1 cellular context compared by ENCODE assay signal in the genomic region with DNA sequence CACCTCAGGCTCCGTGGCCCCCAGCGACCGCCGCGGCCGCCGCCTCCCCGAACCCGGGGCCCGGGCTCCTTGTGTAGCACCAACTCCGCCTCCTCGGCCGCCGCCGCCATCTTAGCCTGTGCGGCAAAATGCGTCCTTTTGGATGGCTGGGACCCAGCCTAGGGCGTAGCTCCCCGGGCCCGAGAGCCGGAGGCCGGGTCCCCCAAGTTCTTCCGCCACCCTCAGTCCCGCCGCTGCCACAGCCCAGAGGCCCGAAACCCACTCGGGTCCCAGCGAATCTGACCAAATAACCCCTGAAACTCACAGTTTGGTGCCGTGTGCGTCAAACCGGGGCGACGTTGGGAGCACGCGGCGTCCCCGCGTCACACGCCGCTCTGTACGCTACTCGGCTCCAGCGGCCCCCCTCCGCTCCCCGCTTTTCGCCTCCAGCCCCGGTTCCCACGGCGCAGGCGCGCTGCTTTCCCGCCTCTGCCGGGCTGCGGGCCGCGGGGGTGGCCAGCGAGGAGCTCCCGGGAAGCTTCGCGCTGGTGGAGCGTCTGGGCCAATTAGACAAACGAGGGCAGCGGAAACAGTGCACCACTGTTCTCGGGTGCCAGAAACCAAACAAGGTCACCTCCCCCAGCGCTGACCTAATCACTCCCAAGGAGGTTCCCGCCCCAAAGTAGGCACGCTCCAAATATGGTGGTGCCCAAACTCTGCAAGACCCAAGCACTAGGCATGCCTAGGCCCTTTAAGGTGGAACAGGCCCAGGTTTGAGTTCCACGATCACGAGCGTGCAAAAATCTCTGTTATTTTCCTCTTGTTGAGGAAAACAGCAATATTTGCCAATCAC.
TF ChIP-seq lines count a peak whose summit lies in the region.

A gene (minus strand): TSS at position 350 of the 832 bp plus-strand sequence. CDS start 39,682 bp downstream, outside the sequence.

TF ChIP-seq in HepG2, 621 proteins besides CTCF, POLR2A, EP300 and RAD21 (continued from another document and continues in another):
- TF ChIP-seq IRX3 (CRISPR knock-in tag; IDR thresholded peaks at IDR 0.05; ENCODE audit: borderline replicate concordance, low read depth) (peak; percentile 85; the same call in 1 of the 2 replicates), ZFP90 (CRISPR knock-in tag; IDR thresholded peaks at IDR 0.05; ENCODE audit: borderline replicate concordance) (peak; percentile 91; the same call in 1 of the 2 replicates), ZNF205 (CRISPR knock-in tag; IDR thresholded peaks at IDR 0.05) (no peak), FOXP1 (IDR thresholded peaks at IDR 0.05) (no peak), FOXP1 (CRISPR knock-in tag; IDR thresholded peaks at IDR 0.05) (no peak), ZNF460 (CRISPR knock-in tag; IDR thresholded peaks at IDR 0.05; ENCODE audit: borderline replicate concordance) (peak; percentile 52; the same call in 1 of the 2 replicates), SP5 (CRISPR knock-in tag; IDR thresholded peaks at IDR 0.05; ENCODE audit: borderline replicate concordance, low read depth) (peak; percentile 68; the same call in 1 of the 2 replicates), MIER3 (CRISPR knock-in tag; IDR thresholded peaks at IDR 0.05; ENCODE audit: borderline replicate concordance) (peak; percentile 47; the same call in 1 of the 2 replicates), ZNF260 (CRISPR knock-in tag; IDR thresholded peaks at IDR 0.05; ENCODE audit: borderline replicate concordance, low read depth) (no peak), ZNF143 (CRISPR knock-in tag; IDR thresholded peaks at IDR 0.05) (peak; percentile 79), JUNB (CRISPR knock-in tag; IDR thresholded peaks at IDR 0.05; ENCODE audit: borderline replicate concordance) (no peak), ZNF354B (CRISPR knock-in tag; IDR thresholded peaks at IDR 0.05) (peak; percentile 81; the same call in 1 of the 2 replicates), ZNF83 (CRISPR knock-in tag; IDR thresholded peaks at IDR 0.05; ENCODE audit: borderline replicate concordance) (no peak), ZNF564 (CRISPR knock-in tag; IDR thresholded peaks at IDR 0.05) (peak; percentile 75; the same call in 1 of the 2 replicates), EZH2 (conservative IDR thresholded peaks at IDR 0.05; ENCODE audit: low read depth, low read length) (no peak), SRSF9 (IDR thresholded peaks at IDR 0.05; ENCODE audit: borderline replicate concordance, insufficient read depth, low read depth, low read length, poor library complexity, severe bottlenecking) (no peak), NR2F2 (IDR thresholded peaks at IDR 0.05; ENCODE audit: borderline replicate concordance, low read depth) (0 out of 2 replicates have a peak, but pooled peaks have one; percentile 23), MZF1 (CRISPR knock-in tag; IDR thresholded peaks at IDR 0.05; ENCODE audit: borderline replicate concordance) (0 out of 2 replicates have a peak, but pooled peaks have one; percentile 68), KLF6 (CRISPR knock-in tag; IDR thresholded peaks at IDR 0.05) (no peak), HCFC1 (IDR thresholded peaks at IDR 0.05; ENCODE audit: low read depth, low read length) (no peak), FOXJ3 (CRISPR knock-in tag; IDR thresholded peaks at IDR 0.05; ENCODE audit: borderline replicate concordance) (no peak), ZNF598 (CRISPR knock-in tag; IDR thresholded peaks at IDR 0.05; ENCODE audit: borderline replicate concordance) (peak; percentile 95; the same call in 1 of the 2 replicates), ZNF816 (CRISPR knock-in tag; IDR thresholded peaks at IDR 0.05; ENCODE audit: borderline replicate concordance) (peak; percentile 93), ZNF296 (CRISPR knock-in tag; conservative IDR thresholded peaks at IDR 0.05) (no peak), MEF2D (CRISPR knock-in tag; IDR thresholded peaks at IDR 0.05) (no peak; the same call in 1 of the 2 replicates)
- TF ChIP-seq, protein P1, sequence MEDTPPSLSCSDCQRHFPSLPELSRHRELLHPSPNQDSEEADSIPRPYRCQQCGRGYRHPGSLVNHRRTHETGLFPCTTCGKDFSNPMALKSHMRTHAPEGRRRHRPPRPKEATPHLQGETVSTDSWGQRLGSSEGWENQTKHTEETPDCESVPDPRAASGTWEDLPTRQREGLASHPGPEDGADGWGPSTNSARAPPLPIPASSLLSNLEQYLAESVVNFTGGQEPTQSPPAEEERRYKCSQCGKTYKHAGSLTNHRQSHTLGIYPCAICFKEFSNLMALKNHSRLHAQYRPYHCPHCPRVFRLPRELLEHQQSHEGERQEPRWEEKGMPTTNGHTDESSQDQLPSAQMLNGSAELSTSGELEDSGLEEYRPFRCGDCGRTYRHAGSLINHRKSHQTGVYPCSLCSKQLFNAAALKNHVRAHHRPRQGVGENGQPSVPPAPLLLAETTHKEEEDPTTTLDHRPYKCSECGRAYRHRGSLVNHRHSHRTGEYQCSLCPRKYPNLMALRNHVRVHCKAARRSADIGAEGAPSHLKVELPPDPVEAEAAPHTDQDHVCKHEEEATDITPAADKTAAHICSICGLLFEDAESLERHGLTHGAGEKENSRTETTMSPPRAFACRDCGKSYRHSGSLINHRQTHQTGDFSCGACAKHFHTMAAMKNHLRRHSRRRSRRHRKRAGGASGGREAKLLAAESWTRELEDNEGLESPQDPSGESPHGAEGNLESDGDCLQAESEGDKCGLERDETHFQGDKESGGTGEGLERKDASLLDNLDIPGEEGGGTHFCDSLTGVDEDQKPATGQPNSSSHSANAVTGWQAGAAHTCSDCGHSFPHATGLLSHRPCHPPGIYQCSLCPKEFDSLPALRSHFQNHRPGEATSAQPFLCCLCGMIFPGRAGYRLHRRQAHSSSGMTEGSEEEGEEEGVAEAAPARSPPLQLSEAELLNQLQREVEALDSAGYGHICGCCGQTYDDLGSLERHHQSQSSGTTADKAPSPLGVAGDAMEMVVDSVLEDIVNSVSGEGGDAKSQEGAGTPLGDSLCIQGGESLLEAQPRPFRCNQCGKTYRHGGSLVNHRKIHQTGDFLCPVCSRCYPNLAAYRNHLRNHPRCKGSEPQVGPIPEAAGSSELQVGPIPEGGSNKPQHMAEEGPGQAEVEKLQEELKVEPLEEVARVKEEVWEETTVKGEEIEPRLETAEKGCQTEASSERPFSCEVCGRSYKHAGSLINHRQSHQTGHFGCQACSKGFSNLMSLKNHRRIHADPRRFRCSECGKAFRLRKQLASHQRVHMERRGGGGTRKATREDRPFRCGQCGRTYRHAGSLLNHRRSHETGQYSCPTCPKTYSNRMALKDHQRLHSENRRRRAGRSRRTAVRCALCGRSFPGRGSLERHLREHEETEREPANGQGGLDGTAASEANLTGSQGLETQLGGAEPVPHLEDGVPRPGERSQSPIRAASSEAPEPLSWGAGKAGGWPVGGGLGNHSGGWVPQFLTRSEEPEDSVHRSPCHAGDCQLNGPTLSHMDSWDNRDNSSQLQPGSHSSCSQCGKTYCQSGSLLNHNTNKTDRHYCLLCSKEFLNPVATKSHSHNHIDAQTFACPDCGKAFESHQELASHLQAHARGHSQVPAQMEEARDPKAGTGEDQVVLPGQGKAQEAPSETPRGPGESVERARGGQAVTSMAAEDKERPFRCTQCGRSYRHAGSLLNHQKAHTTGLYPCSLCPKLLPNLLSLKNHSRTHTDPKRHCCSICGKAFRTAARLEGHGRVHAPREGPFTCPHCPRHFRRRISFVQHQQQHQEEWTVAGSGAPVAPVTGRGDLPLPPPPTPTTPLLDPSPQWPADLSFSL (CRISPR knock-in tag; IDR thresholded peaks at IDR 0.05), result peak; percentile 44; the same call in 1 of the 2 replicates
- TF ChIP-seq, protein P2, sequence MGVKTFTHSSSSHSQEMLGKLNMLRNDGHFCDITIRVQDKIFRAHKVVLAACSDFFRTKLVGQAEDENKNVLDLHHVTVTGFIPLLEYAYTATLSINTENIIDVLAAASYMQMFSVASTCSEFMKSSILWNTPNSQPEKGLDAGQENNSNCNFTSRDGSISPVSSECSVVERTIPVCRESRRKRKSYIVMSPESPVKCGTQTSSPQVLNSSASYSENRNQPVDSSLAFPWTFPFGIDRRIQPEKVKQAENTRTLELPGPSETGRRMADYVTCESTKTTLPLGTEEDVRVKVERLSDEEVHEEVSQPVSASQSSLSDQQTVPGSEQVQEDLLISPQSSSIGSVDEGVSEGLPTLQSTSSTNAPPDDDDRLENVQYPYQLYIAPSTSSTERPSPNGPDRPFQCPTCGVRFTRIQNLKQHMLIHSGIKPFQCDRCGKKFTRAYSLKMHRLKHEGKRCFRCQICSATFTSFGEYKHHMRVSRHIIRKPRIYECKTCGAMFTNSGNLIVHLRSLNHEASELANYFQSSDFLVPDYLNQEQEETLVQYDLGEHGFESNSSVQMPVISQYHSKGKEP (CRISPR knock-in tag; IDR thresholded peaks at IDR 0.05), result no peak
- TF ChIP-seq, protein P3, sequence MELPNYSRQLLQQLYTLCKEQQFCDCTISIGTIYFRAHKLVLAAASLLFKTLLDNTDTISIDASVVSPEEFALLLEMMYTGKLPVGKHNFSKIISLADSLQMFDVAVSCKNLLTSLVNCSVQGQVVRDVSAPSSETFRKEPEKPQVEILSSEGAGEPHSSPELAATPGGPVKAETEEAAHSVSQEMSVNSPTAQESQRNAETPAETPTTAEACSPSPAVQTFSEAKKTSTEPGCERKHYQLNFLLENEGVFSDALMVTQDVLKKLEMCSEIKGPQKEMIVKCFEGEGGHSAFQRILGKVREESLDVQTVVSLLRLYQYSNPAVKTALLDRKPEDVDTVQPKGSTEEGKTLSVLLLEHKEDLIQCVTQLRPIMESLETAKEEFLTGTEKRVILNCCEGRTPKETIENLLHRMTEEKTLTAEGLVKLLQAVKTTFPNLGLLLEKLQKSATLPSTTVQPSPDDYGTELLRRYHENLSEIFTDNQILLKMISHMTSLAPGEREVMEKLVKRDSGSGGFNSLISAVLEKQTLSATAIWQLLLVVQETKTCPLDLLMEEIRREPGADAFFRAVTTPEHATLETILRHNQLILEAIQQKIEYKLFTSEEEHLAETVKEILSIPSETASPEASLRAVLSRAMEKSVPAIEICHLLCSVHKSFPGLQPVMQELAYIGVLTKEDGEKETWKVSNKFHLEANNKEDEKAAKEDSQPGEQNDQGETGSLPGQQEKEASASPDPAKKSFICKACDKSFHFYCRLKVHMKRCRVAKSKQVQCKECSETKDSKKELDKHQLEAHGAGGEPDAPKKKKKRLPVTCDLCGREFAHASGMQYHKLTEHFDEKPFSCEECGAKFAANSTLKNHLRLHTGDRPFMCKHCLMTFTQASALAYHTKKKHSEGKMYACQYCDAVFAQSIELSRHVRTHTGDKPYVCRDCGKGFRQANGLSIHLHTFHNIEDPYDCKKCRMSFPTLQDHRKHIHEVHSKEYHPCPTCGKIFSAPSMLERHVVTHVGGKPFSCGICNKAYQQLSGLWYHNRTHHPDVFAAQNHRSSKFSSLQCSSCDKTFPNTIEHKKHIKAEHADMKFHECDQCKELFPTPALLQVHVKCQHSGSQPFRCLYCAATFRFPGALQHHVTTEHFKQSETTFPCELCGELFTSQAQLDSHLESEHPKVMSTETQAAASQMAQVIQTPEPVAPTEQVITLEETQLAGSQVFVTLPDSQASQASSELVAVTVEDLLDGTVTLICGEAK (IDR thresholded peaks at IDR 0.05), result no peak
- TF ChIP-seq, protein P3 (CRISPR knock-in tag; IDR thresholded peaks at IDR 0.05), result peak; percentile 81
- TF ChIP-seq, protein P4, sequence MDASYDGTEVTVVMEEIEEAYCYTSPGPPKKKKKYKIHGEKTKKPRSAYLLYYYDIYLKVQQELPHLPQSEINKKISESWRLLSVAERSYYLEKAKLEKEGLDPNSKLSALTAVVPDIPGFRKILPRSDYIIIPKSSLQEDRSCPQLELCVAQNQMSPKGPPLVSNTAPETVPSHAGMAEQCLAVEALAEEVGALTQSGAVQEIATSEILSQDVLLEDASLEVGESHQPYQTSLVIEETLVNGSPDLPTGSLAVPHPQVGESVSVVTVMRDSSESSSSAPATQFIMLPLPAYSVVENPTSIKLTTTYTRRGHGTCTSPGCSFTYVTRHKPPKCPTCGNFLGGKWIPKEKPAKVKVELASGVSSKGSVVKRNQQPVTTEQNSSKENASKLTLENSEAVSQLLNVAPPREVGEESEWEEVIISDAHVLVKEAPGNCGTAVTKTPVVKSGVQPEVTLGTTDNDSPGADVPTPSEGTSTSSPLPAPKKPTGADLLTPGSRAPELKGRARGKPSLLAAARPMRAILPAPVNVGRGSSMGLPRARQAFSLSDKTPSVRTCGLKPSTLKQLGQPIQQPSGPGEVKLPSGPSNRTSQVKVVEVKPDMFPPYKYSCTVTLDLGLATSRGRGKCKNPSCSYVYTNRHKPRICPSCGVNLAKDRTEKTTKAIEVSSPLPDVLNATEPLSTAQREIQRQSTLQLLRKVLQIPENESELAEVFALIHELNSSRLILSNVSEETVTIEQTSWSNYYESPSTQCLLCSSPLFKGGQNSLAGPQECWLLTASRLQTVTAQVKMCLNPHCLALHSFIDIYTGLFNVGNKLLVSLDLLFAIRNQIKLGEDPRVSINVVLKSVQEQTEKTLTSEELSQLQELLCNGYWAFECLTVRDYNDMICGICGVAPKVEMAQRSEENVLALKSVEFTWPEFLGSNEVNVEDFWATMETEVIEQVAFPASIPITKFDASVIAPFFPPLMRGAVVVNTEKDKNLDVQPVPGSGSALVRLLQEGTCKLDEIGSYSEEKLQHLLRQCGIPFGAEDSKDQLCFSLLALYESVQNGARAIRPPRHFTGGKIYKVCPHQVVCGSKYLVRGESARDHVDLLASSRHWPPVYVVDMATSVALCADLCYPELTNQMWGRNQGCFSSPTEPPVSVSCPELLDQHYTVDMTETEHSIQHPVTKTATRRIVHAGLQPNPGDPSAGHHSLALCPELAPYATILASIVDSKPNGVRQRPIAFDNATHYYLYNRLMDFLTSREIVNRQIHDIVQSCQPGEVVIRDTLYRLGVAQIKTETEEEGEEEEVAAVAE (CRISPR knock-in tag; IDR thresholded peaks at IDR 0.05; ENCODE audit: borderline replicate concordance), result peak; percentile 36; the same call in 1 of the 2 replicates
